ENCODE assay signal across 23 cellular contexts in the genomic region with DNA sequence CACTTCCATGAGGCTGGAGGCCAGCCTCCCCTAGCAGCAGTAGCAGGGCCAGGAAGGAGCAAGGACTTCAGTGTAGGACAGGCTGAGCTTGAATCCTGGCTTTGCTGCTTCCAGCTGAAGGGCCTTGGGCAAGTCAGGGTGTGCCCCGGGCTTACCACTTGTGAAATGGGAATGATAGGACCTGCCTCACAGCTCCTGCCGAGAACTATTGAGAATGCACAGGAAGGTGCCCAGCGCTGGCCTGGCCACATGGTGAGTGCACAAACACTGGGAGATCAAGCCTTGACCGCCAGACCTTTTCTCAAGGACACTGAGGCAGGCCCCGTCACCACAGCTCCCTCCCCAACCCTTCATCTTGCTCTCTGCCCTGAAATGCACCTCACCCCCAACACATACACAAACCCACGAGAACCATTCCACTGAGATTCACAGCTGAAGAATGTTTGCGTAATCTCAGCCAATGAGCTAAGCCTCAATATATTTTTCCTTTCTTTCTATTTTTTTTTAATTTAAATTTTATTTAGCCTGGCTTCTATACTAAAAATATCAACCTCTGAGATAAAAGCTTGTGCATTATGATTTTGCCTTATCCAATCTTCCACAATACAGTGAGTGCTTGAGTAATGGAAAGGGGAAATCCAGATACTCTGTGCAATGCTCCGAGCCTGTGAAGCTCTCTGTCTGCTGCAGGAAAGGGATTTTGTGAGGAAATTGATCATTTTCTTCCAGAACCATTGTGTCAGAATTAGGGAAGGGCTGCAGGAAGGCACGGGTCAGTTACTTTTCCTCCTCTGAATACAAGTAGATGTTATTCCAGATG.
DNase-seq lines count a peak whose midpoint lies in the region; TF ChIP-seq lines count a peak whose summit lies in the region.
"Had no signal": no experiment of that assay in that cellular context is flagged by ENCODE, and none has a peak within 500 bp of the region (broad histone marks: within the 10 kb centered on the region; RNA-seq: fewer than 3 reads in every experiment).

No MANE protein-coding gene starts in this region.

- CTCF ChIA-PET in activated naive CD4-positive, alpha-beta T cell treated with anti-CD3 and anti-CD28 coated beads for 36 hours (lab: Charles Lee): no interaction called here

- H3K4me3 Mint-ChIP-seq in activated CD4-positive, alpha-beta T cell treated with anti-CD3 and anti-CD28 coated beads, Interleukin-2, amount 10 ng/mL, durations not matched to agents 24 days and 14 days: no peak overlapping the region
- H3K4me3 Mint-ChIP-seq in activated naive CD4-positive, alpha-beta T cell treated with anti-CD3 and anti-CD28 coated beads for 36 hours: no peak overlapping the region
- H3K4me3 Mint-ChIP-seq: activated CD4-positive, alpha-beta T cell treated with anti-CD3 and anti-CD28 coated beads for 36 hours; activated naive CD8-positive, alpha-beta T cell treated with anti-CD3 and anti-CD28 coated beads, Interleukin-2, amount 10 ng/mL, durations not matched to agents 7 days and 5 days; activated T-helper 17 cell treated with anti-CD3 and anti-CD28 coated beads, Interleukin-2, amount 50 U/mL, for 72 hours; natural killer cell had no signal

- DNase-seq in GM04503 (ENCODE audit: low read depth): peak; percentile 11
- DNase-seq in astrocyte of the hippocampus (ENCODE audit: low read depth, low spot score): peak; percentile 27
- peak; percentile 31 for DNase-seq in fibroblast of the aortic adventitia (ENCODE audit: low read depth)
- peak; percentile 1 for DNase-seq in skeletal muscle cell (ENCODE audit: low read depth)
- DNase-seq in activated CD4-positive, alpha-beta T cell treated with anti-CD3 and anti-CD28 coated beads, Interleukin-2, amount 10 ng/mL, durations not matched to agents 24 days and 14 days: no peak
- no peak for DNase-seq in activated naive CD4-positive, alpha-beta T cell treated with anti-CD3 and anti-CD28 coated beads for 36 hours
- no peak for DNase-seq in activated T-cell treated with anti-CD3 and anti-CD28 coated beads for 4 hours
- no peak for DNase-seq in CD1c-positive myeloid dendritic cell (ENCODE audit: extremely low spot score)
- DNase-seq: activated CD4-positive, alpha-beta T cell treated with anti-CD3 and anti-CD28 coated beads for 36 hours; activated naive CD8-positive, alpha-beta T cell treated with anti-CD3 and anti-CD28 coated beads, Interleukin-2, amount 10 ng/mL, durations not matched to agents 7 days and 5 days; caudate nucleus; COR-L47; effector memory CD4-positive, alpha-beta T cell; hypothalamus; kidney; MV-4-11; natural killer cell; NCI-H2029 treated with DMSO at 0.1 percent for 48 hours; NCI-H446 treated with DMSO at 0.1 percent for 48 hours; NK-92 treated with Interleukin-12 subunit alpha and Interleukin-12 subunit beta, amount 100 ng/mL, for 24 hours; stimulated activated CD8-positive, alpha-beta memory T cell treated with anti-CD3 and anti-CD28 coated beads, Interleukin-4, amount 100 ng/mL, for 48 hours; substantia nigra had no signal

- intact Hi-C loops in activated CD4-positive, alpha-beta T cell treated with anti-CD3 and anti-CD28 coated beads, Interleukin-2, amount 10 ng/mL, durations not matched to agents 24 days and 14 days (cut with micrococcal nuclease): no loop called here
- intact Hi-C loops in activated naive CD4-positive, alpha-beta T cell treated with anti-CD3 and anti-CD28 coated beads for 36 hours (cut with micrococcal nuclease): no loop called here

- no peaks in the 10 kb centered on the region for H3K36me3 Mint-ChIP-seq in activated CD4-positive, alpha-beta T cell treated with anti-CD3 and anti-CD28 coated beads, Interleukin-2, amount 10 ng/mL, durations not matched to agents 24 days and 14 days (ENCODE audit: low read depth)
- no peaks in the 10 kb centered on the region for H3K36me3 Mint-ChIP-seq in activated naive CD4-positive, alpha-beta T cell treated with anti-CD3 and anti-CD28 coated beads for 36 hours (ENCODE audit: low read depth)
- H3K36me3 Mint-ChIP-seq: activated naive CD8-positive, alpha-beta T cell treated with anti-CD3 and anti-CD28 coated beads, Interleukin-2, amount 10 ng/mL, durations not matched to agents 7 days and 5 days; natural killer cell had no signal

- H3K4me3 ChIP-seq in fibroblast of the aortic adventitia (ENCODE audit: low read depth, low read length): no peak overlapping the region
- no peak overlapping the region for H3K4me3 ChIP-seq in skeletal muscle cell (ENCODE audit: low read depth, low read length)

- peaks cover 3% of the 10 kb centered on the region for H3K27me3 Mint-ChIP-seq in activated CD4-positive, alpha-beta T cell treated with anti-CD3 and anti-CD28 coated beads, Interleukin-2, amount 10 ng/mL, durations not matched to agents 24 days and 14 days
- H3K27me3 Mint-ChIP-seq in activated naive CD4-positive, alpha-beta T cell treated with anti-CD3 and anti-CD28 coated beads for 36 hours (ENCODE audit: low read depth): no peaks in the 10 kb centered on the region
- H3K27me3 Mint-ChIP-seq: activated CD4-positive, alpha-beta T cell treated with anti-CD3 and anti-CD28 coated beads for 36 hours; activated T-helper 17 cell treated with anti-CD3 and anti-CD28 coated beads, Interleukin-2, amount 50 U/mL, for 72 hours had no signal

- no peak overlapping the region for H3K27ac Mint-ChIP-seq in activated CD4-positive, alpha-beta T cell treated with anti-CD3 and anti-CD28 coated beads, Interleukin-2, amount 10 ng/mL, durations not matched to agents 24 days and 14 days
- H3K27ac Mint-ChIP-seq in activated naive CD4-positive, alpha-beta T cell treated with anti-CD3 and anti-CD28 coated beads for 36 hours: no peak overlapping the region
- H3K27ac Mint-ChIP-seq: activated CD4-positive, alpha-beta T cell treated with anti-CD3 and anti-CD28 coated beads for 36 hours; activated naive CD8-positive, alpha-beta T cell treated with anti-CD3 and anti-CD28 coated beads, Interleukin-2, amount 10 ng/mL, durations not matched to agents 7 days and 5 days; activated T-helper 17 cell treated with anti-CD3 and anti-CD28 coated beads, Interleukin-2, amount 50 U/mL, for 72 hours; natural killer cell had no signal

- no peaks in the 10 kb centered on the region for H3K4me1 Mint-ChIP-seq in activated CD4-positive, alpha-beta T cell treated with anti-CD3 and anti-CD28 coated beads, Interleukin-2, amount 10 ng/mL, durations not matched to agents 24 days and 14 days
- H3K4me1 Mint-ChIP-seq in activated naive CD4-positive, alpha-beta T cell treated with anti-CD3 and anti-CD28 coated beads for 36 hours (ENCODE audit: low read depth): no peaks in the 10 kb centered on the region
- H3K4me1 Mint-ChIP-seq: activated CD4-positive, alpha-beta T cell treated with anti-CD3 and anti-CD28 coated beads for 36 hours; activated naive CD8-positive, alpha-beta T cell treated with anti-CD3 and anti-CD28 coated beads, Interleukin-2, amount 10 ng/mL, durations not matched to agents 7 days and 5 days; activated T-helper 17 cell treated with anti-CD3 and anti-CD28 coated beads, Interleukin-2, amount 50 U/mL, for 72 hours; natural killer cell had no signal

- TF ChIP-seq CTCF in fibroblast of the aortic adventitia (IDR thresholded peaks at IDR 0.05; ENCODE audit: insufficient read depth, low read length): no peak

- no peaks in the 10 kb centered on the region for H3K9me3 Mint-ChIP-seq in activated CD4-positive, alpha-beta T cell treated with anti-CD3 and anti-CD28 coated beads, Interleukin-2, amount 10 ng/mL, durations not matched to agents 24 days and 14 days
- no peaks in the 10 kb centered on the region for H3K9me3 Mint-ChIP-seq in activated naive CD4-positive, alpha-beta T cell treated with anti-CD3 and anti-CD28 coated beads for 36 hours
- H3K9me3 Mint-ChIP-seq: activated T-helper 17 cell treated with anti-CD3 and anti-CD28 coated beads, Interleukin-2, amount 50 U/mL, for 72 hours; natural killer cell had no signal

Comparison
In these comparisons a context has a peak if more than half of its experiments do, and no peak if none do; other contexts are left out.
1. DNase-seq: peak in GM04503 (single experiment), astrocyte of the hippocampus (single experiment), fibroblast of the aortic adventitia (single experiment) and skeletal muscle cell (single experiment); none in activated CD4-positive, alpha-beta T cell treated with anti-CD3 and anti-CD28 coated beads, Interleukin-2, amount 10 ng/mL, durations not matched to agents 24 days and 14 days (single experiment), activated naive CD4-positive, alpha-beta T cell treated with anti-CD3 and anti-CD28 coated beads for 36 hours (single experiment), activated T-cell treated with anti-CD3 and anti-CD28 coated beads for 4 hours (single experiment) and CD1c-positive myeloid dendritic cell (single experiment).